11 cellular contexts compared by ENCODE assay signal in genomic region chr16:31879937-31880321, GRCh38. TPM values are rescaled to one million over a fixed set of nuclear protein-coding genes. Genes with fewer than 3 reads are reported as not detected.
DNase-seq lines count a peak whose midpoint lies in the region; ATAC-seq and TF ChIP-seq lines count a peak whose summit lies in the region.
"Had no signal": no experiment of that assay in that cellular context is flagged by ENCODE, and none has a peak within 500 bp of the region (broad histone marks: within the 10 kb centered on the region; RNA-seq: fewer than 3 reads in every experiment).

No MANE protein-coding gene starts in this region.

- H3K9ac ChIP-seq in OCI-LY3 (ENCODE audit: low read length): no peak overlapping the region
- H3K9ac ChIP-seq: SK-N-SH had no signal

- no peak overlapping the region for H2AFZ ChIP-seq in OCI-LY3 (ENCODE audit: low read depth, low read length)

- no peaks in the 10 kb centered on the region for H3K27me3 Mint-ChIP-seq in CD4-positive, CD25-positive, alpha-beta regulatory T cell
- H3K27me3 Mint-ChIP-seq in progenitor cell of endocrine pancreas: no peaks in the 10 kb centered on the region

- peak overlapping the region; percentile 83 to 88 (median 88) for H3K27ac Mint-ChIP-seq in CD4-positive, CD25-positive, alpha-beta regulatory T cell
- peak overlapping the region; percentile 52 for H3K27ac Mint-ChIP-seq in progenitor cell of endocrine pancreas

- ATAC-seq in CD4-positive, CD25-positive, alpha-beta regulatory T cell (ENCODE audit: low read depth in 2 of 2): no peak

- no peak for DNase-seq in CD4-positive, CD25-positive, alpha-beta regulatory T cell
- no peak for DNase-seq in effector memory CD4-positive, alpha-beta T cell
- no peak for DNase-seq in progenitor cell of endocrine pancreas (ENCODE audit: low spot score, unreplicated experiment)
- DNase-seq in NOMO-1 treated with DMSO at 0.1 percent for 48 hours (lab: John Stamatoyannopoulos, UW; ENCODE audit: unreplicated experiment): no peak
- no peak for DNase-seq in SW480 (ENCODE audit: low spot score)
- no peak for DNase-seq in NCI-H1105 (lab: John Stamatoyannopoulos, UW)
- no peak for DNase-seq in SHP77 treated with DMSO at 0.1 percent for 48 hours (lab: John Stamatoyannopoulos, UW)
- DNase-seq: gastrocnemius medialis, NCI-H774, SK-N-SH had no signal

- H3K4me3 Mint-ChIP-seq in CD4-positive, CD25-positive, alpha-beta regulatory T cell: peak overlapping the region; percentile 23 to 78 (median 61)
- H3K4me3 Mint-ChIP-seq in progenitor cell of endocrine pancreas (ENCODE audit: low read depth): no peak overlapping the region

- peaks cover 27 to 90% (median 61%) of the 10 kb centered on the region in 4 donors for H3K4me1 Mint-ChIP-seq in CD4-positive, CD25-positive, alpha-beta regulatory T cell
- peaks cover 52% of the 10 kb centered on the region for H3K4me1 Mint-ChIP-seq in progenitor cell of endocrine pancreas (ENCODE audit: low read depth)

- peaks cover 12 to 19% of the 10 kb centered on the region in 2 experiments for H3K9me3 ChIP-seq in CD4-positive, CD25-positive, alpha-beta regulatory T cell (ENCODE audit: control insufficient read depth in 2 of 2, low read length in 2 of 2)
- peaks cover 19% of the 10 kb centered on the region; the same call in 1 of the 2 replicates for H3K9me3 ChIP-seq in OCI-LY3 (ENCODE audit: insufficient read depth, low read length)
- no peaks in the 10 kb centered on the region for H3K9me3 ChIP-seq in effector memory CD4-positive, alpha-beta T cell (ENCODE audit: control insufficient read depth, low read length)
- H3K9me3 ChIP-seq: gastrocnemius medialis, SK-N-SH had no signal

- H3K36me3 ChIP-seq in CD4-positive, CD25-positive, alpha-beta regulatory T cell (ENCODE audit: control insufficient read depth, insufficient read depth, low read length): peaks cover 69% of the 10 kb centered on the region
- H3K36me3 ChIP-seq in OCI-LY3 (replicated peaks; ENCODE audit: low read depth, low read length): peaks cover 88% of the 10 kb centered on the region
- H3K36me3 ChIP-seq in effector memory CD4-positive, alpha-beta T cell (ENCODE audit: control insufficient read depth, insufficient read depth, low read length): peaks cover 9% of the 10 kb centered on the region

- no peak for TF ChIP-seq CTCF in OCI-LY3 (IDR thresholded peaks at IDR 0.05; ENCODE audit: low read depth, low read length)
- no peak for TF ChIP-seq CTCF in progenitor cell of endocrine pancreas (IDR thresholded peaks at IDR 0.05; ENCODE audit: unreplicated experiment)

- H3K4me2 ChIP-seq in OCI-LY3 (ENCODE audit: low read length): peak overlapping the region; percentile 98
- H3K4me2 ChIP-seq: SK-N-SH had no signal

- H3K4me3 ChIP-seq in CD4-positive, CD25-positive, alpha-beta regulatory T cell (ENCODE audit: low read depth, low read length): peak overlapping the region; percentile 27
- H3K4me3 ChIP-seq in OCI-LY3 (ENCODE audit: low read length): peak overlapping the region; percentile 25; the same call in 1 of the 2 replicates
- no peak overlapping the region for H3K4me3 ChIP-seq in effector memory CD4-positive, alpha-beta T cell (ENCODE audit: insufficient read depth, low read depth, low read length, poor library complexity, severe bottlenecking)
- H3K4me3 ChIP-seq: gastrocnemius medialis had no signal

- peak overlapping the region; percentile 93 for H3K27ac ChIP-seq in CD4-positive, CD25-positive, alpha-beta regulatory T cell (ENCODE audit: insufficient read depth, low read length, poor library complexity, severe bottlenecking)
- H3K27ac ChIP-seq in OCI-LY3 (ENCODE audit: low read length): peak overlapping the region; percentile 45
- peak overlapping the region; percentile 55 for H3K27ac ChIP-seq in effector memory CD4-positive, alpha-beta T cell (ENCODE audit: insufficient read depth, low read length, poor library complexity, severe bottlenecking)

- no peaks in the 10 kb centered on the region for H3K27me3 ChIP-seq in CD4-positive, CD25-positive, alpha-beta regulatory T cell (ENCODE audit: control insufficient read depth, insufficient read depth, low read length)
- no peaks in the 10 kb centered on the region for H3K27me3 ChIP-seq in OCI-LY3 (ENCODE audit: low read depth, low read length)
- H3K27me3 ChIP-seq in effector memory CD4-positive, alpha-beta T cell (replicated peaks; ENCODE audit: control insufficient read depth, insufficient read depth, low read length, poor library complexity, severe bottlenecking): no peaks in the 10 kb centered on the region
- H3K27me3 ChIP-seq: gastrocnemius medialis had no signal

- peaks cover 0 to 7% (median 0%) of the 10 kb centered on the region in 7 donors for H3K9me3 Mint-ChIP-seq in CD4-positive, CD25-positive, alpha-beta regulatory T cell
- H3K9me3 Mint-ChIP-seq in progenitor cell of endocrine pancreas (ENCODE audit: low read depth): no peaks in the 10 kb centered on the region

- H3K36me3 Mint-ChIP-seq in CD4-positive, CD25-positive, alpha-beta regulatory T cell: peaks cover 46% of the 10 kb centered on the region
- H3K36me3 Mint-ChIP-seq in progenitor cell of endocrine pancreas (ENCODE audit: insufficient read depth): peaks cover 6% of the 10 kb centered on the region

- peaks cover 100% of the 10 kb centered on the region for H3K79me2 ChIP-seq in OCI-LY3 (ENCODE audit: low read length)

- peaks cover 61% of the 10 kb centered on the region for H3K4me1 ChIP-seq in CD4-positive, CD25-positive, alpha-beta regulatory T cell (ENCODE audit: control insufficient read depth, insufficient read depth, low read length, poor library complexity, severe bottlenecking)
- H3K4me1 ChIP-seq in OCI-LY3 (ENCODE audit: low read length): peaks cover 53% of the 10 kb centered on the region
- peaks cover 42% of the 10 kb centered on the region for H3K4me1 ChIP-seq in effector memory CD4-positive, alpha-beta T cell (ENCODE audit: control insufficient read depth, insufficient read depth, low read length, poor library complexity, severe bottlenecking)

- H4K20me1 ChIP-seq in OCI-LY3 (ENCODE audit: insufficient read depth, low read length): peaks cover 96% of the 10 kb centered on the region

RNA-seq across cellular contexts. Expression of gene ZNF267, which starts 6.3 kb away (rescaled TPM):
- total RNA-seq in CD4-positive, CD25-positive, alpha-beta regulatory T cell: 71.3 TPM
- 10 to 100 TPM; 13.9 to 18.8 (median 15.9) TPM for polyA plus RNA-seq in CD4-positive, CD25-positive, alpha-beta regulatory T cell
- total RNA-seq in progenitor cell of endocrine pancreas: 15.3 and 15.5 TPM in 2 replicates
